Comparison of ENCODE assay signal across 8 cellular contexts in genomic region chr6:7262037-7262461, GRCh38. TPM values are rescaled to one million over a fixed set of nuclear protein-coding genes. Genes with fewer than 3 reads are reported as not detected.
A peak's percentile ranks its signal among the peaks of the same experiment; 100 is the strongest.
DNase-seq lines count a peak whose midpoint lies in the region; ATAC-seq, FAIRE-seq and TF ChIP-seq lines count a peak whose summit lies in the region.

No MANE protein-coding gene starts in this region.

- TF ChIP-seq EP300 in K562 (IDR thresholded peaks at IDR 0.05; ENCODE audit: low read length), result no peak
- TF ChIP-seq EP300 in gastroesophageal sphincter (IDR thresholded peaks at IDR 0.05), result no peak

- TF ChIP-seq CTCF in AG04450 (IDR thresholded peaks at IDR 0.05; ENCODE audit: low read depth, low read length), result no peak
- TF ChIP-seq CTCF in K562 (IDR thresholded peaks at IDR 0.05 in 2 of 3, conservative IDR thresholded peaks at IDR 0.05 in 1 of 3; ENCODE audit: insufficient read depth in 2 of 3, low read depth in 1 of 3, low read length in 3 of 3), result no peak
- TF ChIP-seq CTCF in gastroesophageal sphincter (IDR thresholded peaks at IDR 0.05), result no peak

- H3K27me3 ChIP-seq in AG04450 (ENCODE audit: control insufficient read depth, insufficient read depth, low read length), result no peaks in the 10 kb centered on the region
- H3K27me3 ChIP-seq in K562 (ENCODE audit: control insufficient read depth in 2 of 2, insufficient read depth in 2 of 2, low read length in 2 of 2), result peaks cover 10 to 13% of the 10 kb centered on the region in 2 experiments; a peak in 4 of 5 replicates
- no peaks in the 10 kb centered on the region for H3K27me3 ChIP-seq in aorta (ENCODE audit: control insufficient read depth in 1 of 2, insufficient read depth in 2 of 2, low read length in 1 of 2)
- no peaks in the 10 kb centered on the region for H3K27me3 ChIP-seq in gastroesophageal sphincter

- H3K36me3 Mint-ChIP-seq in IgD-negative memory B cell, result no peaks in the 10 kb centered on the region

- H3K9me3 ChIP-seq in AG04450 (ENCODE audit: control insufficient read depth, insufficient read depth, low read length) (peaks cover 4% of the 10 kb centered on the region), K562 (replicated peaks; ENCODE audit: control insufficient read depth, insufficient read depth, low read depth, low read length) (no peaks in the 10 kb centered on the region; the same call in 1 of the 2 replicates), aorta (ENCODE audit: control insufficient read depth, low read length) (peaks cover 1% of the 10 kb centered on the region), gastroesophageal sphincter (peaks cover 0 to 8% (median 0%) of the 10 kb centered on the region in 3 donors)

- in situ Hi-C loops in K562 (cut with MboI), result no loop called here

- peak overlapping the region; percentile 85 to 95 (median 92) for H3K4me3 Mint-ChIP-seq in IgD-negative memory B cell

- H3K4me1 Mint-ChIP-seq in IgD-negative memory B cell, result peaks cover 11 to 18% (median 15%) of the 10 kb centered on the region in 3 donors

- no peak overlapping the region for H3K27ac ChIP-seq in AG04450 (ENCODE audit: low read depth, low read length)
- no peak overlapping the region for H3K27ac ChIP-seq in K562 (ENCODE audit: extremely low read depth, low read depth, low read length)
- no peak overlapping the region for H3K27ac ChIP-seq in aorta (ENCODE audit: low read depth in 1 of 2, low read length in 2 of 2)
- peak overlapping the region in 2 of 4 donors; percentile 76 to 79 for H3K27ac ChIP-seq in gastroesophageal sphincter

- H3K9me1 ChIP-seq in K562 (ENCODE audit: control insufficient read depth, insufficient read depth, low read length), result no peaks in the 10 kb centered on the region

- ATAC-seq in K562 (peak; percentile 11), aorta (ENCODE audit: low FRiP score) (peak; percentile 4), GM18861 (IDR thresholded peaks at IDR 0.05; ENCODE audit: unreplicated experiment) (no peak), gastroesophageal sphincter (no peak)

- H3K79me2 ChIP-seq in K562 (ENCODE audit: control insufficient read depth, insufficient read depth, low read length), result no peaks in the 10 kb centered on the region

- no peak for FAIRE-seq in K562 (lab: Jason Lieb, UNC)

- H3K9ac ChIP-seq in K562 (ENCODE audit: insufficient read depth in 1 of 2, low read depth in 2 of 2, low read length in 2 of 2), result peak overlapping the region in 1 of 2 experiments; percentile 81; a peak in 1 of 4 replicates

- peaks cover 5% of the 10 kb centered on the region for H3K27me3 Mint-ChIP-seq in IgD-negative memory B cell

- BruUV-seq in K562 (replicated peaks; lab: Mats Ljungman, UMichigan), result no TSS peak

- no peak for TF ChIP-seq RAD21 in K562 (CRISPR knock-in tag; conservative IDR thresholded peaks at IDR 0.05 in 1 of 2, IDR thresholded peaks at IDR 0.05 in 1 of 2)

- H3K36me3 ChIP-seq in K562 (ENCODE audit: control insufficient read depth, insufficient read depth, low read length) (no peaks in the 10 kb centered on the region), aorta (ENCODE audit: control insufficient read depth in 1 of 2, insufficient read depth in 2 of 2, low read length in 1 of 2) (no peaks in the 10 kb centered on the region), gastroesophageal sphincter (no peaks in the 10 kb centered on the region)

- DNase-seq in AG04450 (ENCODE audit: low read depth, low spot score) (no peak), K562 (ENCODE audit: extremely low read depth in 1 of 4, low spot score in 3 of 4) (peak in 3 of 4 experiments; percentile 34 to 64 (median 57)), left kidney (ENCODE audit: low read depth, low spot score) (peak; percentile 46), aorta (peak; percentile 52 to 68), AG08395 (ENCODE audit: low spot score) (no peak)

- 52% methylated on average over 9 of the region's 9 CpGs for WGBS in K562 (ENCODE audit: insufficient coverage, low coverage, missing lambda C conversion rate)
- WGBS in aorta, 2 donors, result 60% methylated on average over 8 to 9 of the region's 9 CpGs
- 0 to 39% methylated on average over 1 to 4 of the region's 9 CpGs for WGBS in gastroesophageal sphincter (ENCODE audit: low coverage in 1 of 2), 2 donors

- intact Hi-C loops in K562 (cut with micrococcal nuclease), result no loop called here
- intact Hi-C loops in aorta (cut with DNase I), result no loop called here

- peak overlapping the region; percentile 98 for H2AFZ ChIP-seq in K562 (ENCODE audit: low read depth, low read length)

- peaks cover 0 to 1% (median 0%) of the 10 kb centered on the region in 3 donors for H3K9me3 Mint-ChIP-seq in IgD-negative memory B cell

- peak overlapping the region; percentile 85 for H3K4me2 ChIP-seq in K562 (ENCODE audit: insufficient read depth, low read length)

- CTCF ChIA-PET in AG04450 (lab: Charles Lee), result interaction anchor here (0.7 to 2.6 kb wide), 4 partner anchors 14 to 538 kb away, joined by 3 to 17 read pairs (median 6); no protein-coding TSS in a partner anchor
- CTCF ChIA-PET in K562 (lab: Yijun Ruan, JAX; ENCODE audit: low intra/inter-chr PET ratio), result no interaction called here

- POLR2A ChIA-PET in AG04450 (lab: Yijun Ruan, JAX), result no interaction called here
- POLR2A ChIA-PET in K562 (lab: Yijun Ruan, JAX), result interaction anchor here (0.6 to 0.7 kb wide), 4 partner anchors 219 to 587 kb away, joined by 3 to 4 read pairs (median 3); no protein-coding TSS in a partner anchor

- peaks cover 19 to 37% of the 10 kb centered on the region in 2 experiments for H3K4me1 ChIP-seq in K562 (replicated peaks in 1 of 2; ENCODE audit: control insufficient read depth in 2 of 2, insufficient read depth in 2 of 2, low read length in 2 of 2)
- H3K4me1 ChIP-seq in aorta (ENCODE audit: control insufficient read depth in 1 of 2, insufficient read depth in 2 of 2, low read length in 2 of 2), result no peaks in the 10 kb centered on the region
- peaks cover 0 to 18% (median 6%) of the 10 kb centered on the region in 3 donors for H3K4me1 ChIP-seq in gastroesophageal sphincter

- no peak for TF ChIP-seq POLR2A in K562 (conservative IDR thresholded peaks at IDR 0.05)
- no peak for TF ChIP-seq POLR2A in gastroesophageal sphincter (IDR thresholded peaks at IDR 0.05)

- H4K20me1 ChIP-seq in K562 (replicated peaks; ENCODE audit: control insufficient read depth, insufficient read depth, low read length), result no peaks in the 10 kb centered on the region

- H3K27ac Mint-ChIP-seq in IgD-negative memory B cell, result peak overlapping the region in 1 of 3 donors; percentile 32

- H3K4me3 ChIP-seq in AG04450 (ENCODE audit: low read depth, low read length) (peak overlapping the region; percentile 80), K562 (no peak overlapping the region), aorta (ENCODE audit: low read length in 2 of 2) (no peak overlapping the region), gastroesophageal sphincter (peak overlapping the region in 1 of 2 donors; percentile 60)

TF ChIP-seq in K562, 482 proteins besides CTCF, POLR2A, EP300 and RAD21 (continues in another document):
- TF ChIP-seq ZNF445 (CRISPR knock-in tag; IDR thresholded peaks at IDR 0.05; ENCODE audit: low read depth) (no peak), KDM1A (IDR thresholded peaks at IDR 0.05) (no peak), MEIS2 (IDR thresholded peaks at IDR 0.05; ENCODE audit: partially characterized antibody) (peak; percentile 43), PKNOX1 (IDR thresholded peaks at IDR 0.05) (0 out of 2 replicates have a peak, but pooled peaks have one; percentile 8), ZNF263 (CRISPR knock-in tag; IDR thresholded peaks at IDR 0.05; ENCODE audit: borderline replicate concordance) (no peak)

RNA-seq across cellular contexts. Expression of gene SSR1, which starts 51.0 kb away (rescaled TPM):
- polyA plus RNA-seq in AG04450 (2011; rRNA removed) (257 and 375 TPM in 2 replicates), IgD-negative memory B cell (125 TPM), K562 (2011; rRNA removed) (176 and 197 TPM in 2 replicates), K562 (2014; fragmentation: Illumina TruSeq; extraction: Trizol) (144 and 167 TPM in 2 replicates), K562 (2014; fragmentation: Nextera tagmentation; extraction: Ambion mirVana) (100 to 1,000 TPM; 212 to 220 TPM), K562 (2014; rRNA removed) (107 and 110 TPM in 2 replicates), aorta (10 to 100 TPM; 32.9 to 39.0 TPM)
- 109 and 181 TPM in 2 replicates for polyA minus RNA-seq in AG04450 (2011; rRNA and poly(A)+ RNA removed)
- total RNA-seq in K562 (2011; cell fraction: chromatin; rRNA removed; ENCODE audit: low replicate concordance), result 114 and 205 TPM in 2 replicates
- total RNA-seq in K562 (2011; cell fraction: nucleolus; rRNA removed), result 79.2 and 86.9 TPM in 2 replicates
- 142 and 219 TPM in 2 replicates for total RNA-seq in K562 (2011; cell fraction: nucleoplasm; rRNA removed)
- total RNA-seq in K562 (2014; rRNA removed) (75.7 and 87.7 TPM in 2 replicates), K562 (2014; rRNA removed; fragmentation: Illumina TruSeq; extraction: Trizol) (129 and 148 TPM in 2 replicates), K562 (2015; rRNA removed; fragmentation: Illumina TruSeq; extraction: Trizol) (94.0 and 97.4 TPM in 2 replicates), K562 (2021) (144 and 147 TPM in 2 replicates), aorta (100 to 1,000 TPM; 114 to 125 TPM), gastroesophageal sphincter (10 to 100 TPM; 34.2 to 61.4 (median 46.0) TPM)
- polyA plus RNA-seq in K562 (2011; cell fraction: cytosol; rRNA removed), result 34.5 and 75.0 TPM in 2 replicates
- 38.8 and 65.1 TPM in 2 replicates for polyA plus RNA-seq in K562 (2011; cell fraction: nucleus; rRNA removed)
- 157 and 163 TPM in 2 replicates for polyA plus RNA-seq in K562 (2012)
- 241 and 283 TPM in 2 replicates for polyA minus RNA-seq in K562 (2011; rRNA and poly(A)+ RNA removed)
- polyA minus RNA-seq in K562 (2011; cell fraction: cytosol; rRNA and poly(A)+ RNA removed), result 83.5 and 101 TPM in 2 replicates
- 13.6 and 24.5 TPM in 2 replicates for polyA minus RNA-seq in K562 (2011; cell fraction: nucleus; rRNA and poly(A)+ RNA removed)

Comparison
In these comparisons a context has a peak if more than half of its experiments do, and no peak if none do; other contexts are left out.
1. DNase-seq: peak in K562 (3 of 4), left kidney (single experiment) and aorta (2 of 2); none in AG04450 (single experiment) and AG08395 (single experiment).
2. ATAC-seq: peak in K562 (single experiment) and aorta (single experiment); none in GM18861 (single experiment) and gastroesophageal sphincter (single experiment).